Comparison of ENCODE assay signal across 12 cellular contexts in the genomic region with DNA sequence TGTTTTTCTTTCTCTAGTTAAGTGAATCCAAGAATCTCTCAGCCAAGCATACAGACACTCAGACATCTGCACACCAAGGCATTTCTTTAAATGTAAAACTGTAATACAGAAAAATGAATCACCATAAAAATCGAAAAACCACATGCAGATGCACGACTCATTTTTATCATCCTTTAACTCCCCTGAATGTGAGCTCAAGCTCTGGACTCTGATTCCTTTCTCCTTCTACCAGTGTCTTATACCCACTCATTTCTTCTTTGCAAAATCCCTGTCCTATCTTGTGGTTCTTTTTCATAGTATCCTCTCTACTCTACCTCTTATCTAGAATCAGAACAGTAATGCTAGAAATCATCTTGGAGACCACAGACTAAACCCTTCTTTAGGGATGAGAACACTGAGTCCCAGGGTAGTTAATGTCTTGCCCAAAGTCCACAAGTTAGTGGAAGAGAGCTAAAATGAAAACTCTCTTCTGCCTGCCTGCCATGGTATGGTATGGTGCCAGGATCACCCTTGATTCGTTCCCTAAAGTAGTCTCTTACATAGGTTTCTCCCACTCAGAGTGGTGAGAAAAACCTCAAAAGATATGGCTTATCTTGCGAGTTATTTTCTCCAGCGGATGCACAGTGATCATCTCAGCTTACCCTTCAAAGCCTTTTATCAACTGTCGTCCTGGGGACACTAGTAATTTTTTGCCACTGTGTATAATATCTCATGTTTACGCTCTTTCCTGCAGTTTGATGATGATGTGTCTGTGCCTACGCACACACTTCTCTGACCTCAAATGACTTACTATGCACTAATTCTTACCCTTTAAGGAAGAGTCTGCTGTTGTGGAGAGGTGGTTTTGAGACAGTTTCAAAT. TPM values are rescaled to one million over a fixed set of nuclear protein-coding genes. Genes with fewer than 3 reads are reported as not detected.
DNase-seq lines count a peak whose midpoint lies in the region; ATAC-seq, FAIRE-seq and TF ChIP-seq lines count a peak whose summit lies in the region.
"Had no signal": no experiment of that assay in that cellular context is flagged by ENCODE, and none has a peak within 500 bp of the region (broad histone marks: within the 10 kb centered on the region; RNA-seq: fewer than 3 reads in every experiment).

No MANE protein-coding gene starts in this region.

- H3K79me2 ChIP-seq in GM12878 (ENCODE audit: control insufficient read depth, insufficient read depth, low read length) = no peaks in the 10 kb centered on the region

- no peak overlapping the region for H3K4me3 ChIP-seq in GM12878
- H3K4me3 ChIP-seq in lower lobe of right lung = no peak overlapping the region
- H3K4me3 ChIP-seq: right atrium auricular region had no signal

- H3K4me2 ChIP-seq in GM12878 (ENCODE audit: control insufficient read depth, insufficient read depth) = no peak overlapping the region

- no peak for TF ChIP-seq RAD21 in GM12878 (IDR thresholded peaks at IDR 0.05; ENCODE audit: insufficient read depth, low read depth, low read length)

- CTCF ChIA-PET in T-cell (lab: Charles Lee) = interaction anchor here in 1 of 2 donors (0.7 to 3.6 kb wide), 8 partner anchors 9 to 314 kb away, joined by 3 to 40 read pairs (median 4); a partner anchor contains a TSS
- CTCF ChIA-PET in GM12878 (lab: Yijun Ruan, JAX) = interaction anchor here (0.6 to 10.9 kb wide), 6 partner anchors 10 to 468 kb away, joined by 3 to 60 read pairs (median 4); no protein-coding TSS in a partner anchor

- peak; percentile 77 for FAIRE-seq in GM12878 (lab: Jason Lieb, UNC)

- DNase-seq in ELR (ENCODE audit: low read depth) (peak; percentile 32), T-cell (peak in 15 of 34 experiments; percentile 12 to 77 (median 50)), GM12878 (ENCODE audit: low read depth, low spot score) (no peak), lower lobe of right lung (no peak), AG08396 (ENCODE audit: low spot score) (no peak)
- peak; percentile 64 for DNase-seq in natural killer cell treated with Interleukin-12 subunit alpha and Interleukin-12 subunit beta and Interleukin-15 and Interleukin-18, amount 100 ng/mL, for 72 hours (ENCODE audit: low spot score)
- DNase-seq: caudate nucleus, COR-L47, T-helper 9 cell had no signal

- TF ChIP-seq CTCF in GM12878 (IDR thresholded peaks at IDR 0.05 in 2 of 3, conservative IDR thresholded peaks at IDR 0.05 in 1 of 3; ENCODE audit: control insufficient read depth in 2 of 3, extremely low read depth in 1 of 3, insufficient read depth in 1 of 3, low read depth in 3 of 3, low read length in 3 of 3) = no peak
- no peak for TF ChIP-seq CTCF in lower lobe of right lung (IDR thresholded peaks at IDR 0.05)

- no peaks in the 10 kb centered on the region for H3K4me1 ChIP-seq in GM12878 (ENCODE audit: control insufficient read depth, insufficient read depth, low read length)
- H3K4me1 ChIP-seq in lower lobe of right lung = peaks cover 6% of the 10 kb centered on the region

- H3K27ac Mint-ChIP-seq in T-cell = peak overlapping the region; percentile 71 to 90
- H3K27ac Mint-ChIP-seq in natural killer cell treated with Interleukin-12 subunit alpha and Interleukin-12 subunit beta and Interleukin-15 and Interleukin-18, amount 100 ng/mL, for 72 hours = peak overlapping the region; percentile 87

- H2AFZ ChIP-seq in GM12878 (ENCODE audit: control insufficient read depth, low read depth, low read length) = no peak overlapping the region

- H3K27me3 Mint-ChIP-seq in T-cell = no peaks in the 10 kb centered on the region
- H3K27me3 Mint-ChIP-seq in natural killer cell treated with Interleukin-12 subunit alpha and Interleukin-12 subunit beta and Interleukin-15 and Interleukin-18, amount 100 ng/mL, for 72 hours = no peaks in the 10 kb centered on the region

- intact Hi-C loops in GM12878 (cut with micrococcal nuclease; ENCODE audit: unreplicated experiment) (no loop called here), lower lobe of right lung (cut with DNase I) (no loop called here)

- H3K27ac ChIP-seq in GM12878 (ENCODE audit: control insufficient read depth, insufficient read depth) = no peak overlapping the region
- H3K27ac ChIP-seq in lower lobe of right lung = no peak overlapping the region
- H3K27ac ChIP-seq: right atrium auricular region had no signal

- SMC1A ChIA-PET in GM12878 (lab: Charles Lee; ENCODE audit: uncharacterized antibody, unreplicated experiment) = interaction anchor here (0.8 to 1.4 kb wide), 3 partner anchors 17 to 105 kb away, joined by 3 read pairs; no protein-coding TSS in a partner anchor

- ATAC-seq in T-cell (replicated peaks in 1 of 4) = peak; percentile 29 to 78 (median 68)
- no peak for ATAC-seq in GM12878
- peak; percentile 75 to 76 for ATAC-seq in natural killer cell treated with Interleukin-12 subunit alpha and Interleukin-12 subunit beta and Interleukin-15 and Interleukin-18, amount 100 ng/mL, for 72 hours
- no peak for ATAC-seq in HG03175 (IDR thresholded peaks at IDR 0.05; ENCODE audit: unreplicated experiment)
- no peak for ATAC-seq in GM21381 (IDR thresholded peaks at IDR 0.05; ENCODE audit: unreplicated experiment)
- ATAC-seq in lower lobe of right lung = no peak

- POLR2A ChIA-PET in T-cell (lab: Charles Lee) = interaction anchor here in 1 of 2 donors (0.6 to 1.9 kb wide), 7 partner anchors 8 to 31 kb away, joined by 3 to 16 read pairs (median 4); no protein-coding TSS in a partner anchor
- POLR2A ChIA-PET in GM12878 (lab: Charles Lee) = no interaction called here

- H3K36me3 Mint-ChIP-seq in T-cell = peaks cover 37% of the 10 kb centered on the region
- peaks cover 14% of the 10 kb centered on the region for H3K36me3 Mint-ChIP-seq in natural killer cell treated with Interleukin-12 subunit alpha and Interleukin-12 subunit beta and Interleukin-15 and Interleukin-18, amount 100 ng/mL, for 72 hours

- peak overlapping the region; percentile 14 to 63 (median 21) for H3K4me3 Mint-ChIP-seq in T-cell
- H3K4me3 Mint-ChIP-seq in natural killer cell treated with Interleukin-12 subunit alpha and Interleukin-12 subunit beta and Interleukin-15 and Interleukin-18, amount 100 ng/mL, for 72 hours = peak overlapping the region; percentile 71

- RAD21 ChIA-PET in GM12878 (lab: Charles Lee; ENCODE audit: unreplicated experiment) = interaction anchor here (1.5 to 1.6 kb wide), 2 partner anchors 15 to 18 kb away, joined by 4 to 6 read pairs; no protein-coding TSS in a partner anchor

- peaks cover 7 to 9% of the 10 kb centered on the region in 2 experiments; a peak in 3 of 4 replicates for H3K36me3 ChIP-seq in GM12878 (ENCODE audit: control insufficient read depth in 2 of 2, insufficient read depth in 2 of 2, low read length in 1 of 2)
- peaks cover 56% of the 10 kb centered on the region for H3K36me3 ChIP-seq in lower lobe of right lung

- no peaks in the 10 kb centered on the region for H4K20me1 ChIP-seq in GM12878 (ENCODE audit: control insufficient read depth, insufficient read depth)

- no TSS peak for BruUV-seq in GM12878 (replicated peaks; lab: Mats Ljungman, UMichigan)

- WGBS in GM12878 (ENCODE audit: insufficient coverage, insufficient replicate concordance, low lambda C conversion rate, missing lambda C conversion rate) = 49% methylated on average over 8 of the region's 8 CpGs

- H3K27me3 ChIP-seq in GM12878 (replicated peaks in 1 of 2; ENCODE audit: control insufficient read depth in 2 of 2, insufficient read depth in 2 of 2, low read length in 1 of 2) (no peaks in the 10 kb centered on the region), lower lobe of right lung (ENCODE audit: low read depth) (no peaks in the 10 kb centered on the region)
- H3K27me3 ChIP-seq: right atrium auricular region had no signal

- in situ Hi-C loops in GM12878 (cut with MboI) = no loop called here

- no peak overlapping the region for H3K9ac ChIP-seq in GM12878 (ENCODE audit: control insufficient read depth, insufficient read depth, low read length)

- H3K4me1 Mint-ChIP-seq in T-cell = peaks cover 26 to 70% (median 47%) of the 10 kb centered on the region in 3 donors
- peaks cover 28 to 40% of the 10 kb centered on the region in 2 donors for H3K4me1 Mint-ChIP-seq in natural killer cell treated with Interleukin-12 subunit alpha and Interleukin-12 subunit beta and Interleukin-15 and Interleukin-18, amount 100 ng/mL, for 72 hours (ENCODE audit: low read depth in 2 of 2)

- TF ChIP-seq EP300 in GM12878 (IDR thresholded peaks at IDR 0.05; ENCODE audit: borderline replicate concordance in 1 of 2, control insufficient read depth in 1 of 2, low read depth in 2 of 2, low read length in 2 of 2) = no peak

- H3K9me3 ChIP-seq in GM12878 (replicated peaks; ENCODE audit: control insufficient read depth, insufficient read depth, low read length) (no peaks in the 10 kb centered on the region), lower lobe of right lung (no peaks in the 10 kb centered on the region)
- H3K9me3 ChIP-seq: right atrium auricular region had no signal

- no peak for TF ChIP-seq POLR2A in GM12878 (IDR thresholded peaks at IDR 0.05; ENCODE audit: low read depth, low read length)

- no peaks in the 10 kb centered on the region for H3K9me3 Mint-ChIP-seq in T-cell
- no peaks in the 10 kb centered on the region for H3K9me3 Mint-ChIP-seq in natural killer cell treated with Interleukin-12 subunit alpha and Interleukin-12 subunit beta and Interleukin-15 and Interleukin-18, amount 100 ng/mL, for 72 hours

TF ChIP-seq in GM12878, 131 proteins besides CTCF, POLR2A, EP300 and RAD21 (continues in another document):
- TF ChIP-seq POU2F2 (IDR thresholded peaks at IDR 0.05; ENCODE audit: borderline replicate concordance, low read depth, low read length) (no peak), RB1 (IDR thresholded peaks at IDR 0.05; ENCODE audit: borderline replicate concordance) (no peak)

RNA-seq across cellular contexts. Expression of a gene that starts 30.2 kb away (rescaled TPM):
- 100 to 1,000 TPM in 1 of 5 donors, 10 to 100 TPM in 4; 62.9 to 115 (median 75.4) TPM for total RNA-seq in T-cell
- 36.9 and 40.9 TPM in 2 replicates for total RNA-seq in GM12878 (2013; cell fraction: nucleolus; rRNA removed)
- total RNA-seq in GM12878 (2014; rRNA removed) = 54.3 and 56.3 TPM in 2 replicates
- 74.5 and 74.7 TPM in 2 replicates for total RNA-seq in GM12878 (2014; rRNA removed; fragmentation: Illumina TruSeq; extraction: Trizol)
- total RNA-seq in GM12878 (2021) = 65.2 and 67.4 TPM in 2 replicates
- 23.7 TPM for polyA plus RNA-seq in GM12878 (2011; ENCODE audit: low read depth)
- 64.4 and 85.4 TPM in 2 replicates for polyA plus RNA-seq in GM12878 (2011; rRNA removed)
- 22.9 and 27.6 TPM in 2 replicates for polyA plus RNA-seq in GM12878 (2011; cell fraction: cytosol; rRNA removed)
- polyA plus RNA-seq in GM12878 (2011; cell fraction: nucleus; rRNA removed) = 26.8 and 33.9 TPM in 2 replicates
- 27.2 and 43.0 TPM in 2 replicates for polyA plus RNA-seq in GM12878 (2012)
- 74.6 and 113 TPM in 2 replicates for polyA plus RNA-seq in GM12878 (2014; fragmentation: Illumina TruSeq; extraction: Trizol)
- polyA plus RNA-seq in GM12878 (2014; fragmentation: Nextera tagmentation; extraction: Ambion mirVana) = 10 to 100 TPM; 16.9 to 36.5 TPM
- 44.4 and 47.8 TPM in 2 replicates for polyA plus RNA-seq in GM12878 (2014; rRNA removed)
- polyA plus RNA-seq in GM12878 (2016; fragmentation: Nextera tagmentation; extraction: Ambion mirVana) = 10 to 100 TPM; 18.9 to 47.6 TPM
- polyA minus RNA-seq in GM12878 (2011; rRNA and poly(A)+ RNA removed) = 34.6 and 42.2 TPM in 2 replicates
- polyA minus RNA-seq in GM12878 (2011; cell fraction: cytosol; rRNA and poly(A)+ RNA removed) = 16.4 and 19.0 TPM in 2 replicates
- polyA minus RNA-seq in GM12878 (2011; cell fraction: nucleus; rRNA and poly(A)+ RNA removed) = 19.5 and 29.7 TPM in 2 replicates
- total RNA-seq in natural killer cell treated with Interleukin-12 subunit alpha and Interleukin-12 subunit beta and Interleukin-15 and Interleukin-18, amount 100 ng/mL, for 72 hours = 10 to 100 TPM; 64.1 to 91.4 TPM
- total RNA-seq in lower lobe of right lung = 76.3 TPM

Comparison
In these comparisons a context has a peak if more than half of its experiments do, and no peak if none do; other contexts are left out.
1. DNase-seq: peak in ELR (single experiment) and natural killer cell treated with Interleukin-12 subunit alpha and Interleukin-12 subunit beta and Interleukin-15 and Interleukin-18, amount 100 ng/mL, for 72 hours (single experiment); none in GM12878 (single experiment), lower lobe of right lung (single experiment) and AG08396 (single experiment).
2. ATAC-seq: peak in T-cell (4 of 4) and natural killer cell treated with Interleukin-12 subunit alpha and Interleukin-12 subunit beta and Interleukin-15 and Interleukin-18, amount 100 ng/mL, for 72 hours (2 of 2); none in GM12878 (single experiment), HG03175 (single experiment), GM21381 (single experiment) and lower lobe of right lung (0 of 2).